In the genomic region with DNA sequence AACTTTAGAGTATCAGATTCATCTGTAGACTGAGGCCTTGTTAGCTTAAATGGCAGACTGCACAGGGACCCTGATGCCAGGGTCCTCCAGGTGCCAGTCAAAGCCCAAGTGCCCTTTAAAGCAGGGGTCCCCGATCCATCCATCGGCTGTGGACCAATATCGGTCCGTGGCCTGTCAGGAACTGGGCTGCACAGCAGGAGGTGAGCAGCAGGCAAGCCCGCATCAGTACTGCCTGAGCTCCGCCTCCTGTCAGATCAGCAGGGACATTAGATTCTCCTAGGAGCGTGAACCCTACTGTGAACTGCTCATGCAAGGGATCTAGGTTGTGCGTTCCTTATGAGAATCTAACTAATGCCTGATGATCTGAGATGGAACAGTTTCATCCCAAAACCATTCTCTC, we compare ENCODE assay signal across 16 cellular contexts.
DNase-seq lines count a peak whose midpoint lies in the region; ATAC-seq and TF ChIP-seq lines count a peak whose summit lies in the region.
"Had no signal": no experiment of that assay in that cellular context is flagged by ENCODE, and none has a peak within 500 bp of the region (broad histone marks: within the 10 kb centered on the region; RNA-seq: fewer than 3 reads in every experiment).

No MANE protein-coding gene starts in this region.

- no TSS peak for BruUV-seq in MCF 10A (replicated peaks; lab: Mats Ljungman, UMichigan)
- no TSS peak for BruUV-seq in mammary epithelial cell (replicated peaks; lab: Mats Ljungman, UMichigan)

- H3K4me3 ChIP-seq in mammary epithelial cell (replicated peaks in 1 of 3; ENCODE audit: insufficient read depth in 1 of 3, low read depth in 2 of 3, low read length in 3 of 3): no peak overlapping the region
- H3K4me3 ChIP-seq: BLaER1 had no signal

- in situ Hi-C loops in mammary epithelial cell (cut with MboI; ENCODE audit: low sequenced_read_pairs in 2 of 2): loop anchor here in 1 of 2 donors (10.0 kb wide), 1 partner anchor 91 kb away; no protein-coding TSS in a partner anchor

- no peaks in the 10 kb centered on the region for H3K36me3 ChIP-seq in mammary epithelial cell (ENCODE audit: insufficient read depth, low read length)

- H3K27me3 Mint-ChIP-seq in MCF 10A (ENCODE audit: insufficient read depth, unreplicated experiment) (no peaks in the 10 kb centered on the region), mesothelial cell of epicardium (ENCODE audit: low read depth) (no peaks in the 10 kb centered on the region)
- no peaks in the 10 kb centered on the region for H3K27me3 Mint-ChIP-seq in activated T-helper 17 cell treated with anti-CD3 and anti-CD28 coated beads, Interleukin-2, amount 50 U/mL, for 72 hours
- H3K27me3 Mint-ChIP-seq: CD8-positive, alpha-beta memory T cell had no signal

- peaks cover 29% of the 10 kb centered on the region for H3K36me3 Mint-ChIP-seq in MCF 10A (ENCODE audit: insufficient read depth, unreplicated experiment)
- peaks cover 98% of the 10 kb centered on the region for H3K36me3 Mint-ChIP-seq in activated T-helper 17 cell treated with anti-CD3 and anti-CD28 coated beads, Interleukin-2, amount 50 U/mL, for 72 hours (ENCODE audit: low read depth)
- H3K36me3 Mint-ChIP-seq in mesothelial cell of epicardium: peaks cover 23% of the 10 kb centered on the region
- peaks cover 100% of the 10 kb centered on the region for H3K36me3 Mint-ChIP-seq in stimulated activated effector memory CD8-positive, alpha-beta T cell treated with anti-CD3 and anti-CD28 coated beads, Interleukin-12 subunit alpha, Interleukin-12 subunit beta, amount 100 ng/mL, for 72 hours

- no peak overlapping the region for H3K4me2 ChIP-seq in mammary epithelial cell (ENCODE audit: insufficient read depth, low read depth, low read length)
- H3K4me2 ChIP-seq: BLaER1 had no signal

- H3K4me1 Mint-ChIP-seq in MCF 10A (ENCODE audit: insufficient read depth, unreplicated experiment) (peaks cover 15% of the 10 kb centered on the region), mesothelial cell of epicardium (peaks cover 23% of the 10 kb centered on the region)
- H3K4me1 Mint-ChIP-seq in activated T-helper 17 cell treated with anti-CD3 and anti-CD28 coated beads, Interleukin-2, amount 50 U/mL, for 72 hours: no peaks in the 10 kb centered on the region
- peaks cover 6% of the 10 kb centered on the region for H3K4me1 Mint-ChIP-seq in stimulated activated effector memory CD8-positive, alpha-beta T cell treated with anti-CD3 and anti-CD28 coated beads, Interleukin-12 subunit alpha, Interleukin-12 subunit beta, amount 100 ng/mL, for 72 hours
- H3K4me1 Mint-ChIP-seq: CD8-positive, alpha-beta memory T cell had no signal

- no peak overlapping the region for H3K4me3 Mint-ChIP-seq in MCF 10A (ENCODE audit: unreplicated experiment)
- H3K4me3 Mint-ChIP-seq in activated T-helper 17 cell treated with anti-CD3 and anti-CD28 coated beads, Interleukin-2, amount 50 U/mL, for 72 hours: no peak overlapping the region
- no peak overlapping the region for H3K4me3 Mint-ChIP-seq in mesothelial cell of epicardium
- no peak overlapping the region for H3K4me3 Mint-ChIP-seq in stimulated activated effector memory CD8-positive, alpha-beta T cell treated with anti-CD3 and anti-CD28 coated beads, Interleukin-12 subunit alpha, Interleukin-12 subunit beta, amount 100 ng/mL, for 72 hours
- H3K4me3 Mint-ChIP-seq: CD8-positive, alpha-beta memory T cell had no signal

- no peaks in the 10 kb centered on the region for H3K27me3 ChIP-seq in mammary epithelial cell (ENCODE audit: insufficient read depth, low read length)
- H3K27me3 ChIP-seq: BLaER1 had no signal

- H3K27ac Mint-ChIP-seq in MCF 10A (ENCODE audit: low read depth, unreplicated experiment): peak overlapping the region; percentile 57
- peak overlapping the region; percentile 50 for H3K27ac Mint-ChIP-seq in activated T-helper 17 cell treated with anti-CD3 and anti-CD28 coated beads, Interleukin-2, amount 50 U/mL, for 72 hours
- peak overlapping the region; percentile 31 for H3K27ac Mint-ChIP-seq in mesothelial cell of epicardium
- H3K27ac Mint-ChIP-seq in stimulated activated effector memory CD8-positive, alpha-beta T cell treated with anti-CD3 and anti-CD28 coated beads, Interleukin-12 subunit alpha, Interleukin-12 subunit beta, amount 100 ng/mL, for 72 hours: peak overlapping the region; percentile 65

- no peak for TF ChIP-seq CTCF in MCF 10A (IDR thresholded peaks at IDR 0.05; ENCODE audit: unreplicated experiment)
- TF ChIP-seq CTCF in mammary epithelial cell (conservative IDR thresholded peaks at IDR 0.05 in 1 of 2, IDR thresholded peaks at IDR 0.05 in 1 of 2; ENCODE audit: extremely low read depth in 1 of 2, insufficient read depth in 1 of 2, low read depth in 1 of 2, low read length in 2 of 2): no peak
- TF ChIP-seq CTCF in mesothelial cell of epicardium (IDR thresholded peaks at IDR 0.05; ENCODE audit: unreplicated experiment): no peak

- H3K79me2 ChIP-seq in mammary epithelial cell (ENCODE audit: insufficient read depth, low read length): no peaks in the 10 kb centered on the region

- no peak overlapping the region for H3K9ac ChIP-seq in mammary epithelial cell (ENCODE audit: insufficient read depth, low read length)
- H3K9ac ChIP-seq: BLaER1 had no signal

- dilution Hi-C loops in mammary epithelial cell (cut with HindIII; ENCODE audit: low sequenced_read_pairs): no loop called here

- no peak overlapping the region for H3K27ac ChIP-seq in mammary epithelial cell (ENCODE audit: insufficient read depth, low read depth, low read length)
- H3K27ac ChIP-seq: 22Rv1, BLaER1, HL-60 had no signal

- no peak for DNase-seq in MCF 10A (ENCODE audit: unreplicated experiment)
- no peak for DNase-seq in mammary epithelial cell
- no peak for DNase-seq in mesothelial cell of epicardium (ENCODE audit: low spot score in 2 of 2, unreplicated experiment in 2 of 2)
- DNase-seq in stimulated activated effector memory CD8-positive, alpha-beta T cell treated with anti-CD3 and anti-CD28 coated beads, Interleukin-12 subunit alpha, Interleukin-12 subunit beta, amount 100 ng/mL, for 72 hours (ENCODE audit: low spot score in 2 of 2): no peak
- DNase-seq: AML-193; Caco-2; CD8-positive, alpha-beta memory T cell; DND-41; GDM1 had no signal

- H3K9me3 ChIP-seq in mammary epithelial cell (replicated peaks; ENCODE audit: insufficient read depth, low read length): no peaks in the 10 kb centered on the region
- H3K9me3 ChIP-seq: BLaER1, Caco-2 had no signal

- intact Hi-C loops in MCF 10A (cut with micrococcal nuclease): no loop called here
- intact Hi-C loops in mammary epithelial cell (cut with micrococcal nuclease): no loop called here

- H2AFZ ChIP-seq in mammary epithelial cell (ENCODE audit: low read depth, low read length): no peak overlapping the region

- no peaks in the 10 kb centered on the region for H3K9me3 Mint-ChIP-seq in MCF 10A (ENCODE audit: unreplicated experiment)
- no peaks in the 10 kb centered on the region for H3K9me3 Mint-ChIP-seq in activated T-helper 17 cell treated with anti-CD3 and anti-CD28 coated beads, Interleukin-2, amount 50 U/mL, for 72 hours
- H3K9me3 Mint-ChIP-seq in mesothelial cell of epicardium: no peaks in the 10 kb centered on the region
- no peaks in the 10 kb centered on the region for H3K9me3 Mint-ChIP-seq in stimulated activated effector memory CD8-positive, alpha-beta T cell treated with anti-CD3 and anti-CD28 coated beads, Interleukin-12 subunit alpha, Interleukin-12 subunit beta, amount 100 ng/mL, for 72 hours
- H3K9me3 Mint-ChIP-seq: CD8-positive, alpha-beta memory T cell had no signal

- 80% methylated on average over 8 of the region's 8 CpGs for WGBS in mammary epithelial cell (ENCODE audit: low coverage, missing lambda C conversion rate)

- CTCF ChIA-PET in MCF 10A (lab: Yijun Ruan, JAX): interaction anchor here (0.6 to 3.6 kb wide), 7 partner anchors 21 to 1338 kb away, joined by 3 to 19 read pairs (median 4); no protein-coding TSS in a partner anchor
- CTCF ChIA-PET in mammary epithelial cell (lab: Charles Lee; ENCODE audit: low non-redundant PET): no interaction called here

- ATAC-seq in activated T-helper 17 cell treated with anti-CD3 and anti-CD28 coated beads, Interleukin-2, amount 50 U/mL, for 72 hours (replicated peaks): no peak
- no peak for ATAC-seq in stimulated activated effector memory CD8-positive, alpha-beta T cell treated with anti-CD3 and anti-CD28 coated beads, Interleukin-12 subunit alpha, Interleukin-12 subunit beta, amount 100 ng/mL, for 72 hours
- ATAC-seq in HG02571 (IDR thresholded peaks at IDR 0.05; ENCODE audit: unreplicated experiment): no peak
- no peak for ATAC-seq in GM21825 (IDR thresholded peaks at IDR 0.05; ENCODE audit: unreplicated experiment)
- no peak for ATAC-seq in HG03521 (IDR thresholded peaks at IDR 0.05; ENCODE audit: unreplicated experiment)

- H4K20me1 ChIP-seq in mammary epithelial cell (ENCODE audit: insufficient read depth, low read length): no peaks in the 10 kb centered on the region
- H4K20me1 ChIP-seq: BLaER1 had no signal

- POLR2A ChIA-PET in MCF 10A (lab: Yijun Ruan, JAX): interaction anchor here (0.7 to 1.6 kb wide), 4 partner anchors 10 to 100 kb away, joined by 3 to 10 read pairs (median 4); no protein-coding TSS in a partner anchor

- peaks cover 5% of the 10 kb centered on the region for H3K4me1 ChIP-seq in mammary epithelial cell (ENCODE audit: insufficient read depth, low read length)
- H3K4me1 ChIP-seq: BLaER1, Caco-2 had no signal
